In the genomic region with DNA sequence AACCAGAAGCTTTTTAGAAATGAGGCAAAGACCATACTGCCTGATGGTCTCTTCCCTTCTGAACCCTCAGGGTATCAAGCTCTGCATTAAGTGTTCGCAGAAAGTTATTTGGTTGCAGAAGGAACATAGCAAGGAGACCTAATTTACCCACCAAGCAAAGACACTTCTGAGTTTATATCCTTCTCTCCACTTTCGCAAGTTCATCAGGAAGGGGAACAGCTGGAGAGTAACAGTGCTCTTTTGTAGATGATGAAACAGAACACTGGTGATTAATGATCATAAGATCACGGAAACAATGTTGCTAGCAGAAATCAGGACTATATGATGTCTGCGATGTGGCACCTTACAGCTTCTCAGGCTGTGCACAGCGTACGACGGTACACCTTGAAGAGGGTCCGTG, we compare ENCODE assay signal across 16 cellular contexts.
DNase-seq lines count a peak whose midpoint lies in the region; ATAC-seq and TF ChIP-seq lines count a peak whose summit lies in the region.
"Had no signal": no experiment of that assay in that cellular context is flagged by ENCODE, and none has a peak within 500 bp of the region (broad histone marks: within the 10 kb centered on the region; RNA-seq: fewer than 3 reads in every experiment).

No MANE protein-coding gene starts in this region.

- H3K36me3 Mint-ChIP-seq in activated T-cell treated with anti-CD3 and anti-CD28 coated beads, Interleukin-2, amount 50 U/mL, for 72 hours (ENCODE audit: insufficient read depth in 2 of 2) = no peaks in the 10 kb centered on the region

- TF ChIP-seq POLR2A in NB4 (IDR thresholded peaks at IDR 0.05; ENCODE audit: extremely low read depth, insufficient read length) = no peak

- no peak for TF ChIP-seq CTCF in NB4 (IDR thresholded peaks at IDR 0.05; ENCODE audit: low read depth, low read length)
- no peak for TF ChIP-seq CTCF in cardiac fibroblast (IDR thresholded peaks at IDR 0.05; ENCODE audit: low read depth, low read length)

- H3K27me3 Mint-ChIP-seq in activated T-cell treated with anti-CD3 and anti-CD28 coated beads, Interleukin-2, amount 50 U/mL, for 72 hours (ENCODE audit: low read depth) = no peaks in the 10 kb centered on the region

- H3K4me1 Mint-ChIP-seq in activated T-cell treated with anti-CD3 and anti-CD28 coated beads, Interleukin-2, amount 50 U/mL, for 72 hours (ENCODE audit: low read depth) = no peaks in the 10 kb centered on the region

- H3K9me3 Mint-ChIP-seq in activated T-cell treated with anti-CD3 and anti-CD28 coated beads, Interleukin-2, amount 50 U/mL, for 72 hours = no peaks in the 10 kb centered on the region

- DNase-seq in COLO829 (ENCODE audit: low spot score) (peak; percentile 79), NB4 (ENCODE audit: low read depth) (peak; percentile 33), cardiac fibroblast (ENCODE audit: low read depth in 2 of 2) (peak; percentile 68 to 76), myocyte (ENCODE audit: low read depth) (peak; percentile 56)
- no peak for DNase-seq in activated T-cell treated with anti-CD3 and anti-CD28 coated beads, Interleukin-2, amount 50 U/mL, for 72 hours
- no peak for DNase-seq in activated CD4-positive, CD25-positive, alpha-beta regulatory T cell treated with anti-CD3 and anti-CD28 coated beads, Interleukin-2, amount 50 U/mL, for 72 hours
- DNase-seq: activated CD8-positive, alpha-beta memory T cell treated with anti-CD3 and anti-CD28 coated beads for 24 hours; activated effector memory CD4-positive, alpha-beta T cell treated with anti-CD3 and anti-CD28 coated beads, Interleukin-2, amount 50 U/mL, for 16 hours; head of caudate nucleus; NCI-H526 treated with DMSO at 0.1 percent for 48 hours; psoas muscle; SHP77 treated with DMSO at 0.1 percent for 48 hours; stimulated activated CD8-positive, alpha-beta memory T cell treated with anti-CD3 and anti-CD28 coated beads, Interleukin-4, amount 100 ng/mL, for 48 hours had no signal

- ATAC-seq in GM21515 (IDR thresholded peaks at IDR 0.05; ENCODE audit: unreplicated experiment) (no peak), HG02763 (IDR thresholded peaks at IDR 0.05; ENCODE audit: unreplicated experiment) (no peak)
- ATAC-seq in activated T-cell treated with anti-CD3 and anti-CD28 coated beads, Interleukin-2, amount 50 U/mL, for 72 hours (replicated peaks in 1 of 2) = no peak

- no peak overlapping the region for H3K4me3 Mint-ChIP-seq in activated T-cell treated with anti-CD3 and anti-CD28 coated beads, Interleukin-2, amount 50 U/mL, for 72 hours

- H3K27ac Mint-ChIP-seq in activated T-cell treated with anti-CD3 and anti-CD28 coated beads, Interleukin-2, amount 50 U/mL, for 72 hours = no peak overlapping the region

- no peak overlapping the region for H3K4me3 ChIP-seq in NB4 (ENCODE audit: low read depth, low read length)
- no peak overlapping the region for H3K4me3 ChIP-seq in cardiac fibroblast (replicated peaks in 1 of 2; ENCODE audit: low read depth in 2 of 2, low read length in 2 of 2)
- H3K4me3 ChIP-seq: psoas muscle, tibial nerve had no signal

Comparison
In these comparisons a context has a peak if more than half of its experiments do, and no peak if none do; other contexts are left out.
1. DNase-seq: peak in COLO829 (single experiment), NB4 (single experiment), cardiac fibroblast (2 of 2) and myocyte (single experiment); none in activated T-cell treated with anti-CD3 and anti-CD28 coated beads, Interleukin-2, amount 50 U/mL, for 72 hours (0 of 2) and activated CD4-positive, CD25-positive, alpha-beta regulatory T cell treated with anti-CD3 and anti-CD28 coated beads, Interleukin-2, amount 50 U/mL, for 72 hours (single experiment).